8 cellular contexts compared by ENCODE assay signal in genomic region chr2:223459328-223459939, GRCh38.
DNase-seq lines count a peak whose midpoint lies in the region; ATAC-seq and TF ChIP-seq lines count a peak whose summit lies in the region.

No MANE protein-coding gene starts in this region.

- peaks cover 24% of the 10 kb centered on the region for H3K4me1 ChIP-seq in Loucy (ENCODE audit: insufficient read depth, low read length, poor library complexity, severe bottlenecking)
- H3K4me1 ChIP-seq in adrenal gland (replicated peaks in 1 of 2) = no peaks in the 10 kb centered on the region

- H3K4me3 ChIP-seq in Loucy (ENCODE audit: low read length, poor library complexity, severe bottlenecking) (no peak overlapping the region), adrenal gland (no peak overlapping the region), lower leg skin (ENCODE audit: low read depth, poor library complexity, severe bottlenecking) (no peak overlapping the region)

- POLR2A ChIA-PET in activated CD4-positive, alpha-beta T cell treated with anti-CD3 and anti-CD28 coated beads, Interleukin-2, amount 10 ng/mL, durations not matched to agents 7 days and 5 days (lab: Charles Lee) = interaction anchor here (0.6 kb wide), 1 partner anchor 823 kb away, joined by 4 read pairs; no protein-coding TSS in a partner anchor

- CTCF ChIA-PET in activated CD4-positive, alpha-beta T cell treated with anti-CD3 and anti-CD28 coated beads, Interleukin-2, amount 10 ng/mL, durations not matched to agents 7 days and 5 days (lab: Charles Lee) = no interaction called here

- no peaks in the 10 kb centered on the region for H3K9me3 Mint-ChIP-seq in activated CD4-positive, alpha-beta T cell treated with anti-CD3 and anti-CD28 coated beads, Interleukin-2, amount 10 ng/mL, durations not matched to agents 7 days and 5 days

- intact Hi-C loops in adrenal gland (cut with DNase I) = no loop called here
- intact Hi-C loops in lower leg skin (cut with DNase I; ENCODE audit: low total_unique reads) = no loop called here

- WGBS in adrenal gland, 4 donors = 34 to 40% (median 37%) methylated on average over 4 of the region's 4 CpGs
- 46 to 49% methylated on average over 4 of the region's 4 CpGs for WGBS in lower leg skin, 2 donors

- H3K27ac ChIP-seq in adrenal gland = no peak overlapping the region

- no peaks in the 10 kb centered on the region; the same call in 1 of the 2 replicates for H3K9me3 ChIP-seq in Loucy (ENCODE audit: insufficient read depth, low read depth, low read length)
- no peaks in the 10 kb centered on the region for H3K9me3 ChIP-seq in adrenal gland (replicated peaks in 1 of 3)

- H3K9me2 ChIP-seq in Loucy (replicated peaks; ENCODE audit: low read depth, low read length) = no peaks in the 10 kb centered on the region

- ATAC-seq in omental fat pad (ENCODE audit: low FRiP score) = no peak
- ATAC-seq in GM19455 (IDR thresholded peaks at IDR 0.05; ENCODE audit: unreplicated experiment) = no peak

- TF ChIP-seq CTCF in Loucy (conservative IDR thresholded peaks at IDR 0.05; ENCODE audit: low read length) (peak; percentile 65), adrenal gland (IDR thresholded peaks at IDR 0.05) (peak in 5 of 6 experiments; percentile 20 to 44 (median 32)), omental fat pad (IDR thresholded peaks at IDR 0.05) (no peak), lower leg skin (IDR thresholded peaks at IDR 0.05) (no peak)

- TF ChIP-seq POLR2A in adrenal gland (IDR thresholded peaks at IDR 0.05) (no peak), lower leg skin (IDR thresholded peaks at IDR 0.05) (no peak)

- no peaks in the 10 kb centered on the region for H3K27me3 Mint-ChIP-seq in activated CD4-positive, alpha-beta T cell treated with anti-CD3 and anti-CD28 coated beads, Interleukin-2, amount 10 ng/mL, durations not matched to agents 7 days and 5 days

- H3K27me3 ChIP-seq in Loucy (ENCODE audit: insufficient read depth, low read length, poor library complexity, severe bottlenecking) (no peaks in the 10 kb centered on the region), adrenal gland (no peaks in the 10 kb centered on the region)

- DNase-seq in DMS153 (lab: John Stamatoyannopoulos, UW) (peak; percentile 24), adrenal gland (no peak), medulla oblongata (ENCODE audit: extremely low spot score) (peak; percentile 8), omental fat pad (ENCODE audit: low spot score) (no peak), lower leg skin (ENCODE audit: low spot score in 2 of 2) (no peak)
- DNase-seq in activated CD4-positive, alpha-beta T cell treated with anti-CD3 and anti-CD28 coated beads, Interleukin-2, amount 10 ng/mL, durations not matched to agents 7 days and 5 days = no peak

- peak overlapping the region; percentile 7 for H3K4me2 ChIP-seq in Loucy (ENCODE audit: low read depth, low read length, poor library complexity, severe bottlenecking)

- no peaks in the 10 kb centered on the region for H3K79me2 ChIP-seq in Loucy (ENCODE audit: insufficient read depth, low read length)

- no peaks in the 10 kb centered on the region for H3K36me3 Mint-ChIP-seq in activated CD4-positive, alpha-beta T cell treated with anti-CD3 and anti-CD28 coated beads, Interleukin-2, amount 10 ng/mL, durations not matched to agents 7 days and 5 days (ENCODE audit: low read depth)

- H3K4me1 Mint-ChIP-seq in activated CD4-positive, alpha-beta T cell treated with anti-CD3 and anti-CD28 coated beads, Interleukin-2, amount 10 ng/mL, durations not matched to agents 7 days and 5 days = no peaks in the 10 kb centered on the region

- no peak overlapping the region for H3K4me3 Mint-ChIP-seq in activated CD4-positive, alpha-beta T cell treated with anti-CD3 and anti-CD28 coated beads, Interleukin-2, amount 10 ng/mL, durations not matched to agents 7 days and 5 days

- H2AFZ ChIP-seq in Loucy (ENCODE audit: low read length) = no peak overlapping the region

- no peaks in the 10 kb centered on the region for H3F3A ChIP-seq in Loucy (ENCODE audit: low read depth)

- H4K20me1 ChIP-seq in Loucy (ENCODE audit: insufficient read depth, low read length, poor library complexity, severe bottlenecking) = no peaks in the 10 kb centered on the region

- H3K36me3 ChIP-seq in Loucy (ENCODE audit: insufficient read depth, low read length) (no peaks in the 10 kb centered on the region), adrenal gland (replicated peaks in 1 of 2) (no peaks in the 10 kb centered on the region)

- no peak overlapping the region for H3K9ac ChIP-seq in Loucy (ENCODE audit: low read depth, low read length, poor library complexity, severe bottlenecking)

- H3K27ac Mint-ChIP-seq in activated CD4-positive, alpha-beta T cell treated with anti-CD3 and anti-CD28 coated beads, Interleukin-2, amount 10 ng/mL, durations not matched to agents 7 days and 5 days = no peak overlapping the region

Comparison
In these comparisons a context has a peak if more than half of its experiments do, and no peak if none do; other contexts are left out.
1. DNase-seq: peak in DMS153 (single experiment) and medulla oblongata (single experiment); none in adrenal gland (0 of 7), omental fat pad (single experiment), lower leg skin (0 of 2) and activated CD4-positive, alpha-beta T cell treated with anti-CD3 and anti-CD28 coated beads, Interleukin-2, amount 10 ng/mL, durations not matched to agents 7 days and 5 days (single experiment).
2. CTCF ChIP-seq: peak in Loucy (single experiment) and adrenal gland (5 of 6); none in omental fat pad (0 of 3) and lower leg skin (0 of 3).